ENCODE assay signal across 11 cellular contexts in the genomic region with DNA sequence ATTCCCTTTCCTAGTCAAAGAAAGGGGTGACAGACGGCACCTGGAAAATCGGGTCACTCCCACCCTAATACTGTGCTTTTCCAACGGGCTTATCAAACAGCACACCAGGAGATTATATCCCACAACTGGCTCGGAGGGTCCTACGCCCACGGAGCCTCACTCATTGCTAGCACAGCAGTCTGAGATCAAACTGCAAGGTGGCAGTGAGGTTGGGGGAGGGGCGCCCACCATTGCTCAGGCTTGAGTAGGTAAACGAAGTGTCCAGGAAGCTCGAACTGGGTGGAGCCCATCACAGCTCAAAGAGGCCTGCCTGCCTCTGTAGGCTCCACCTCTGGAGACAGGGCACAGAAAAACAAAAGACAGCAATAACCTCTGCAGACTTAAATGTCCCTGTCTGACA. TPM values are rescaled to one million over a fixed set of nuclear protein-coding genes. Genes with fewer than 3 reads are reported as not detected.
A peak's percentile ranks its signal among the peaks of the same experiment; 100 is the strongest.
DNase-seq lines count a peak whose midpoint lies in the region; TF ChIP-seq lines count a peak whose summit lies in the region.
"Not testable (repeated sequence)": the region's sequence is repeated elsewhere in the genome, so short reads cannot be mapped to it uniquely, and the experiment has no call there.
"Had no signal": no experiment of that assay in that cellular context is flagged by ENCODE, and none has a peak within 500 bp of the region (broad histone marks: within the 10 kb centered on the region; RNA-seq: fewer than 3 reads in every experiment).

No MANE protein-coding gene starts in this region.

- not testable (repeated sequence) for H3K36me3 Mint-ChIP-seq in chondrocyte (ENCODE audit: low read depth)

- 84 to 92% (median 87%) methylated on average over 3 to 9 of the region's 9 CpGs for WGBS in spleen, 5 donors

- H3K27me3 ChIP-seq in spleen (replicated peaks in 1 of 7), result not testable (repeated sequence)

- H3K27ac ChIP-seq in spleen, result not testable (repeated sequence)

- not testable (repeated sequence) for H3K9me3 ChIP-seq in spleen

- TF ChIP-seq CTCF in chondrocyte (IDR thresholded peaks at IDR 0.05); spleen (IDR thresholded peaks at IDR 0.05 in 8 of 11, conservative IDR thresholded peaks at IDR 0.05 in 3 of 11): not testable (repeated sequence)

- H3K4me3 ChIP-seq in spleen, result not testable (repeated sequence)

- H3K27ac Mint-ChIP-seq in chondrocyte (ENCODE audit: unreplicated experiment), result not testable (repeated sequence)

- not testable (repeated sequence) for TF ChIP-seq POLR2A in spleen (IDR thresholded peaks at IDR 0.05)

- not testable (repeated sequence) for H3K36me3 ChIP-seq in spleen

- not testable (repeated sequence) for H3K4me1 Mint-ChIP-seq in chondrocyte (ENCODE audit: low read depth)

- not testable (repeated sequence) for H3K27me3 Mint-ChIP-seq in chondrocyte (ENCODE audit: low read depth)

- H3K9me3 Mint-ChIP-seq in chondrocyte (ENCODE audit: low read depth), result peaks cover 48% of the 10 kb centered on the region

- H3K4me3 Mint-ChIP-seq in chondrocyte (ENCODE audit: unreplicated experiment), result not testable (repeated sequence)

- peak; percentile 7 for DNase-seq in DMS53 (lab: John Stamatoyannopoulos, UW)
- peak; percentile 41 for DNase-seq in chondrocyte (ENCODE audit: low spot score)
- peak; percentile 72 for DNase-seq in posterior vena cava (ENCODE audit: low spot score)
- peak; percentile 52 for DNase-seq in spleen

- H3K4me1 ChIP-seq in spleen, result not testable (repeated sequence)

- intact Hi-C loops in posterior vena cava (cut with DNase I); spleen (cut with DNase I; ENCODE audit: low total_unique reads): not testable (repeated sequence)

RNA-seq across cellular contexts. Expression of a gene that starts 42.9 kb away (rescaled TPM):
- total RNA-seq in chondrocyte, result 0.15 to 0.26 TPM in 2 of 3 replicates, not detected in the other
- total RNA-seq in posterior vena cava, result 1 to 10 TPM; 1.7 to 1.8 TPM
- 1 to 10 TPM in 5 of 7 donors, under 1 TPM in 2; 0.42 to 1.3 (median 1.2) TPM for total RNA-seq in spleen
- under 1 TPM; 0.05 to 0.15 (median 0.10) TPM for polyA plus RNA-seq in spleen
- total RNA-seq: A172, Caco-2, Calu3 had no signal
- polyA plus RNA-seq: AG04450; BJ; CD14-positive monocyte; CD8-positive, alpha-beta memory T cell had no signal

Comparison
In these comparisons a context has a peak if more than half of its experiments do, and no peak if none do; other contexts are left out.
1. DNase-seq: peak in every context shown above with its lines; median percentile 72 in posterior vena cava; 52 in spleen; 41 in chondrocyte; 7 in DMS53.